In the genomic region with DNA sequence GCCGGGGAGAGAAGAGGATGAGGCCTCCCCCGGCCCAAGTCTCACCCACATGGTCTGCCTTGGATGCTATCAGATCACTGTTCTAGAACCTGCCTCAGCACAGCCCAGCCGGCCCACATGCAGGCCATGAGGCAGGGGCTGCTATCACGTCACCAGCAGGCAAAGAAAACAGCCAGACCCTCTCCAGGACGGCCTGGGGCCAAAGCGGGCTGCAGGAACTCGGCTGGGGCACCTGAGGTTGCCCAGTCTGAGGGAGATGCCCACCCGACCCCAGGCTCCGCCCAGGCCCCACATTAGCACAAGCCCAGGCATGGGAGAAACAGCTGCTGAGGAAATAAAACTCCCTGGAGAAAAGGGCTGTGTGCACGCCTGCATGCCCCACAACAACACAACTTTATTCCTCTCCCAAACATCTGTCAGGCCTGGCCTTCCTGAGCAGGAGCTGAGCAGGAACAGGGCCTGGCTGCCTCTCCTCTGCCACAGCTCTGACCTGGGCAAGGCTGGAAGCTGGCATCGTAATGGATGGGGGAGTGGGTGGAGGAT, we compare ENCODE assay signal across 14 cellular contexts. TPM values are rescaled to one million over a fixed set of nuclear protein-coding genes. Genes with fewer than 3 reads are reported as not detected.
"Had no signal": no experiment of that assay in that cellular context is flagged by ENCODE, and none has a peak within 500 bp of the region (broad histone marks: within the 10 kb centered on the region; RNA-seq: fewer than 3 reads in every experiment).

No MANE protein-coding gene starts in this region.

- H3K27me3 ChIP-seq: esophagus squamous epithelium, left lung had no signal

- H3K4me1 Mint-ChIP-seq: natural killer cell had no signal

- H3K36me3 Mint-ChIP-seq: natural killer cell, type B pancreatic cell had no signal

- H3K27me3 Mint-ChIP-seq: stimulated activated naive CD8-positive, alpha-beta T cell treated with anti-CD3 and anti-CD28 coated beads, Interleukin-15, Interleukin-2, amounts not matched to agents 100 ng/mL and 50 ng/mL, for 24 hours; type B pancreatic cell had no signal

- H3K4me3 ChIP-seq: esophagus squamous epithelium, left lung, mucosa of descending colon, skin epidermis had no signal

- DNase-seq: activated CD4-positive, alpha-beta T cell treated with anti-CD3 and anti-CD28 coated beads for 1 hour; activated T-cell treated with anti-CD3 and anti-CD28 coated beads for 4 hours; cerebellar nuclear complex; effector CD8-positive, alpha-beta T cell; esophagus squamous epithelium; kidney; mucosa of descending colon; natural killer cell had no signal

- ATAC-seq: natural killer cell had no signal

- H3K9me3 Mint-ChIP-seq: natural killer cell; stimulated activated naive CD8-positive, alpha-beta T cell treated with anti-CD3 and anti-CD28 coated beads, Interleukin-15, Interleukin-2, amounts not matched to agents 100 ng/mL and 50 ng/mL, for 24 hours; type B pancreatic cell had no signal

- H3K4me3 Mint-ChIP-seq: natural killer cell; stimulated activated naive CD8-positive, alpha-beta T cell treated with anti-CD3 and anti-CD28 coated beads, Interleukin-15, Interleukin-2, amounts not matched to agents 100 ng/mL and 50 ng/mL, for 24 hours; type B pancreatic cell had no signal

- H3K9me3 ChIP-seq: esophagus squamous epithelium, left lung, mucosa of descending colon had no signal

- H3K27ac Mint-ChIP-seq: stimulated activated naive CD8-positive, alpha-beta T cell treated with anti-CD3 and anti-CD28 coated beads, Interleukin-15, Interleukin-2, amounts not matched to agents 100 ng/mL and 50 ng/mL, for 24 hours; type B pancreatic cell had no signal

- H3K27ac ChIP-seq: esophagus squamous epithelium, left lung, skin epidermis had no signal

- H3K4me1 ChIP-seq: esophagus squamous epithelium, left lung had no signal

RNA-seq across cellular contexts. Expression of gene SMIM5, which starts 6.7 kb away (rescaled TPM):
- total RNA-seq: endothelial cell of umbilical vein, glomerular endothelial cell had no signal
- polyA plus RNA-seq: endothelial cell of umbilical vein had no signal
